In genomic region chr16:4110680-4111079, GRCh38 we compare ENCODE assay signal across 18 cellular contexts. TPM values are rescaled to one million over a fixed set of nuclear protein-coding genes. Genes with fewer than 3 reads are reported as not detected.
DNase-seq lines count a peak whose midpoint lies in the region; ATAC-seq and TF ChIP-seq lines count a peak whose summit lies in the region.
"Had no signal": no experiment of that assay in that cellular context is flagged by ENCODE, and none has a peak within 500 bp of the region (broad histone marks: within the 10 kb centered on the region; RNA-seq: fewer than 3 reads in every experiment).

No MANE protein-coding gene starts in this region.

- in situ Hi-C loops in G401 (cut with HindIII; ENCODE audit: low sequenced_read_pairs) = no loop called here

- H3K9me3 ChIP-seq in lower lobe of right lung (no peaks in the 10 kb centered on the region), thoracic aorta (no peaks in the 10 kb centered on the region)
- H3K9me3 ChIP-seq: Caco-2, gastroesophageal sphincter had no signal

- H3K9me3 Mint-ChIP-seq in activated T-helper 17 cell treated with anti-CD3 and anti-CD28 coated beads, Interleukin-2, amount 50 U/mL, for 72 hours = no peaks in the 10 kb centered on the region
- H3K9me3 Mint-ChIP-seq: activated naive CD8-positive, alpha-beta T cell treated with anti-CD3 and anti-CD28 coated beads for 36 hours had no signal

- H3K4me1 ChIP-seq in lower lobe of right lung (peaks cover 68% of the 10 kb centered on the region), thoracic aorta (ENCODE audit: control insufficient read depth in 1 of 2, low read depth in 2 of 2) (peaks cover 12 to 63% of the 10 kb centered on the region in 2 donors)
- H3K4me1 ChIP-seq: Caco-2 had no signal

- ATAC-seq in activated T-helper 17 cell treated with anti-CD3 and anti-CD28 coated beads, Interleukin-2, amount 50 U/mL, for 72 hours (replicated peaks) = peak; percentile 44
- ATAC-seq in lower lobe of right lung = peak; percentile 71 to 72
- ATAC-seq in thoracic aorta (ENCODE audit: insufficient number of reproducible peaks, low FRiP score, low read depth) = no peak
- ATAC-seq in HG02623 (IDR thresholded peaks at IDR 0.05; ENCODE audit: unreplicated experiment) = no peak
- no peak for ATAC-seq in GM18867 (IDR thresholded peaks at IDR 0.05; ENCODE audit: unreplicated experiment)
- ATAC-seq: activated CD8-positive, alpha-beta memory T cell treated with anti-CD3 and anti-CD28 coated beads, Interleukin-2, amount 10 ng/mL, durations not matched to agents 7 days and 5 days; gastroesophageal sphincter had no signal

- H3K27ac ChIP-seq in lower lobe of right lung (peak overlapping the region; percentile 76), thoracic aorta (peak overlapping the region in 1 of 2 donors; percentile 64)
- H3K27ac ChIP-seq: gastroesophageal sphincter, HL-60, parathyroid adenoma, PC-9 had no signal

- peaks cover 24% of the 10 kb centered on the region for H3K36me3 Mint-ChIP-seq in activated T-helper 17 cell treated with anti-CD3 and anti-CD28 coated beads, Interleukin-2, amount 50 U/mL, for 72 hours (ENCODE audit: low read depth)

- no peaks in the 10 kb centered on the region for H3K36me3 ChIP-seq in lower lobe of right lung
- no peaks in the 10 kb centered on the region for H3K36me3 ChIP-seq in thoracic aorta
- H3K36me3 ChIP-seq: gastroesophageal sphincter had no signal

- intact Hi-C loops in lower lobe of right lung (cut with DNase I) = no loop called here

- no peaks in the 10 kb centered on the region for H3K27me3 ChIP-seq in lower lobe of right lung (ENCODE audit: low read depth)
- H3K27me3 ChIP-seq in thoracic aorta (replicated peaks; ENCODE audit: insufficient read depth) = no peaks in the 10 kb centered on the region
- H3K27me3 ChIP-seq: gastroesophageal sphincter had no signal

- no peaks in the 10 kb centered on the region for H3K27me3 Mint-ChIP-seq in activated T-helper 17 cell treated with anti-CD3 and anti-CD28 coated beads, Interleukin-2, amount 50 U/mL, for 72 hours
- H3K27me3 Mint-ChIP-seq: activated CD8-positive, alpha-beta memory T cell treated with anti-CD3 and anti-CD28 coated beads, Interleukin-2, amount 10 ng/mL, durations not matched to agents 7 days and 5 days; activated naive CD8-positive, alpha-beta T cell treated with anti-CD3 and anti-CD28 coated beads for 36 hours had no signal

- TF ChIP-seq CTCF in lower lobe of right lung (IDR thresholded peaks at IDR 0.05) = no peak
- no peak for TF ChIP-seq CTCF in thoracic aorta (IDR thresholded peaks at IDR 0.05)

- peak overlapping the region; percentile 71 for H3K4me3 Mint-ChIP-seq in activated T-helper 17 cell treated with anti-CD3 and anti-CD28 coated beads, Interleukin-2, amount 50 U/mL, for 72 hours
- H3K4me3 Mint-ChIP-seq: activated CD8-positive, alpha-beta memory T cell treated with anti-CD3 and anti-CD28 coated beads, Interleukin-2, amount 10 ng/mL, durations not matched to agents 7 days and 5 days; activated naive CD8-positive, alpha-beta T cell treated with anti-CD3 and anti-CD28 coated beads for 36 hours had no signal

- no peak overlapping the region for H3K27ac Mint-ChIP-seq in activated T-helper 17 cell treated with anti-CD3 and anti-CD28 coated beads, Interleukin-2, amount 50 U/mL, for 72 hours
- H3K27ac Mint-ChIP-seq: activated CD8-positive, alpha-beta memory T cell treated with anti-CD3 and anti-CD28 coated beads, Interleukin-2, amount 10 ng/mL, durations not matched to agents 7 days and 5 days; activated naive CD8-positive, alpha-beta T cell treated with anti-CD3 and anti-CD28 coated beads for 36 hours had no signal

- peak overlapping the region; percentile 79 for H3K4me3 ChIP-seq in lower lobe of right lung
- peak overlapping the region; percentile 80 for H3K4me3 ChIP-seq in thoracic aorta
- H3K4me3 ChIP-seq: gastroesophageal sphincter, PC-9 had no signal

- peaks cover 49% of the 10 kb centered on the region for H3K4me1 Mint-ChIP-seq in activated T-helper 17 cell treated with anti-CD3 and anti-CD28 coated beads, Interleukin-2, amount 50 U/mL, for 72 hours

- DNase-seq in activated T-cell treated with anti-CD3 and anti-CD28 coated beads, Interleukin-2, amount 50 U/mL, for 1 hour = peak; percentile 30
- DNase-seq in activated T-cell treated with anti-CD3 and anti-CD28 coated beads for 4 hours = no peak
- DNase-seq in lower lobe of right lung = peak; percentile 68
- DNase-seq in thoracic aorta (ENCODE audit: low spot score) = no peak
- no peak for DNase-seq in G401 (ENCODE audit: low spot score)
- DNase-seq: activated CD8-positive, alpha-beta memory T cell treated with anti-CD3 and anti-CD28 coated beads, Interleukin-2, amount 10 ng/mL, durations not matched to agents 7 days and 5 days; activated naive CD8-positive, alpha-beta T cell treated with anti-CD3 and anti-CD28 coated beads for 36 hours; Caco-2; central memory CD4-positive, alpha-beta T cell; NCI-H1694 treated with DMSO at 0.1 percent for 48 hours; NCI-H524; PC-9 had no signal

RNA-seq across cellular contexts. Expression of gene ADCY9, which starts 5.6 kb away (rescaled TPM):
- total RNA-seq in activated T-helper 17 cell treated with anti-CD3 and anti-CD28 coated beads, Interleukin-2, amount 50 U/mL, for 72 hours = 1 to 10 TPM; 4.1 to 9.4 TPM
- total RNA-seq in lower lobe of right lung = 43.2 TPM
- 10 to 100 TPM; 44.1 to 83.8 TPM for total RNA-seq in thoracic aorta
- 2.6 and 8.9 TPM in 2 replicates for total RNA-seq in G401 (2014; rRNA removed; shearing (Covaris generic))

Comparison
In these comparisons a context has a peak if more than half of its experiments do, and no peak if none do; other contexts are left out.
1. DNase-seq: peak in activated T-cell treated with anti-CD3 and anti-CD28 coated beads, Interleukin-2, amount 50 U/mL, for 1 hour (single experiment) and lower lobe of right lung (single experiment); none in activated T-cell treated with anti-CD3 and anti-CD28 coated beads for 4 hours (single experiment), thoracic aorta (single experiment) and G401 (single experiment).
2. ATAC-seq: peak in activated T-helper 17 cell treated with anti-CD3 and anti-CD28 coated beads, Interleukin-2, amount 50 U/mL, for 72 hours (single experiment) and lower lobe of right lung (2 of 2); none in thoracic aorta (single experiment), HG02623 (single experiment) and GM18867 (single experiment).